Comparison of ENCODE assay signal across 11 cellular contexts in genomic region chr17:55722016-55722706, GRCh38. TPM values are rescaled to one million over a fixed set of nuclear protein-coding genes. Genes with fewer than 3 reads are reported as not detected.
DNase-seq lines count a peak whose midpoint lies in the region; ATAC-seq and TF ChIP-seq lines count a peak whose summit lies in the region.
"Had no signal": no experiment of that assay in that cellular context is flagged by ENCODE, and none has a peak within 500 bp of the region (broad histone marks: within the 10 kb centered on the region; RNA-seq: fewer than 3 reads in every experiment).

No MANE protein-coding gene starts in this region.

- no peak for ATAC-seq in left lobe of liver

- H3K23ac ChIP-seq in mesenchymal stem cell (ENCODE audit: low read length in 2 of 2), result no peak overlapping the region

- H3K27ac ChIP-seq in HUES6 (ENCODE audit: low read depth, low read length) (no peak overlapping the region), duodenal mucosa (ENCODE audit: low read depth, low read length) (no peak overlapping the region), mesenchymal stem cell (ENCODE audit: low read length, poor library complexity, severe bottlenecking) (no peak overlapping the region), suprapubic skin (peak overlapping the region; percentile 72)

- H2BK120ac ChIP-seq in mesenchymal stem cell (ENCODE audit: low read depth, low read length), result no peak overlapping the region

- TF ChIP-seq POLR2A in suprapubic skin (IDR thresholded peaks at IDR 0.05), result no peak

- H3K4me3 ChIP-seq in HUES6 (ENCODE audit: low read depth, low read length) (peak overlapping the region; percentile 39), duodenal mucosa (ENCODE audit: low read depth in 1 of 2, low read length in 2 of 2) (peak overlapping the region; percentile 38 to 48), mesenchymal stem cell (ENCODE audit: insufficient read depth in 1 of 2, low read depth in 1 of 2, low read length in 2 of 2) (peak overlapping the region in 1 of 2 experiments; percentile 72), suprapubic skin (peak overlapping the region; percentile 36)
- H3K4me3 ChIP-seq: mucosa of descending colon had no signal

- H4K91ac ChIP-seq in mesenchymal stem cell (ENCODE audit: low read length), result no peak overlapping the region

- WGBS in mesenchymal stem cell, result 35% methylated on average over 5 of the region's 5 CpGs
- 38% methylated on average over 5 of the region's 5 CpGs for WGBS in suprapubic skin

- no peak overlapping the region for H2BK12ac ChIP-seq in mesenchymal stem cell (ENCODE audit: low read length in 2 of 2)

- no peak overlapping the region for H2AFZ ChIP-seq in mesenchymal stem cell (ENCODE audit: low read depth, low read length)

- H3K79me1 ChIP-seq in mesenchymal stem cell (replicated peaks; ENCODE audit: low read length, poor library complexity, severe bottlenecking), result no peaks in the 10 kb centered on the region

- no peak overlapping the region for H4K8ac ChIP-seq in mesenchymal stem cell (ENCODE audit: low read length)

- no peak overlapping the region for H3K4me2 ChIP-seq in mesenchymal stem cell (ENCODE audit: low read length, poor library complexity, severe bottlenecking)

- H2BK15ac ChIP-seq in mesenchymal stem cell (ENCODE audit: low read depth, poor library complexity, severe bottlenecking), result no peak overlapping the region

- H3K4me1 ChIP-seq in HUES6 (ENCODE audit: control insufficient read depth, insufficient read depth, low read length) (peaks cover 32% of the 10 kb centered on the region), duodenal mucosa (ENCODE audit: control insufficient read depth in 1 of 2, insufficient read depth in 2 of 2, low read length in 2 of 2) (no peaks in the 10 kb centered on the region), mesenchymal stem cell (ENCODE audit: control insufficient read depth, insufficient read depth, low read depth, low read length) (no peaks in the 10 kb centered on the region), suprapubic skin (peaks cover 44% of the 10 kb centered on the region)

- H3K9me3 ChIP-seq in HUES6 (ENCODE audit: control insufficient read depth, insufficient read depth, low read depth, low read length), result no peaks in the 10 kb centered on the region
- no peaks in the 10 kb centered on the region for H3K9me3 ChIP-seq in duodenal mucosa (ENCODE audit: control insufficient read depth in 1 of 2, low read length in 2 of 2)
- no peaks in the 10 kb centered on the region for H3K9me3 ChIP-seq in mesenchymal stem cell (ENCODE audit: control insufficient read depth, low read length)
- no peaks in the 10 kb centered on the region for H3K9me3 ChIP-seq in suprapubic skin
- H3K9me3 ChIP-seq: mucosa of descending colon had no signal

- H3K18ac ChIP-seq in mesenchymal stem cell (ENCODE audit: low read depth in 1 of 2, low read length in 2 of 2), result peak overlapping the region in 1 of 2 experiments; percentile 77

- no peak overlapping the region for H2AK5ac ChIP-seq in mesenchymal stem cell (ENCODE audit: low read length, severe bottlenecking)

- peak overlapping the region; percentile 22 for H3K9ac ChIP-seq in HUES6 (ENCODE audit: low read length)
- peak overlapping the region; percentile 3 to 7 for H3K9ac ChIP-seq in duodenal mucosa (ENCODE audit: low read depth in 1 of 2, low read length in 2 of 2)
- H3K9ac ChIP-seq in mesenchymal stem cell (ENCODE audit: low read length), result peak overlapping the region; percentile 85

- no peak overlapping the region for H3K4ac ChIP-seq in mesenchymal stem cell (ENCODE audit: low read depth in 1 of 2, low read length in 2 of 2)

- no peak for TF ChIP-seq EP300 in suprapubic skin (IDR thresholded peaks at IDR 0.05)

- TF ChIP-seq CTCF in suprapubic skin (IDR thresholded peaks at IDR 0.05), result no peak

- H2BK5ac ChIP-seq in mesenchymal stem cell (ENCODE audit: low read depth, low read length, poor library complexity, severe bottlenecking), result no peak overlapping the region

- peak; percentile 39 for DNase-seq in mesenchymal stem cell
- no peak for DNase-seq in suprapubic skin (ENCODE audit: low spot score in 2 of 2)
- DNase-seq in HuH-7.5 (ENCODE audit: low spot score), result no peak
- DNase-seq in activated CD4-positive, alpha-beta T cell treated with anti-CD3 and anti-CD28 coated beads, Interleukin-2, amount 50 U/mL, for 48 hours, result no peak
- no peak for DNase-seq in A172 (ENCODE audit: low spot score)
- DNase-seq in left lobe of liver (ENCODE audit: low spot score), result no peak
- DNase-seq: activated CD4-positive, CD25-positive, alpha-beta regulatory T cell; NCI-H1930 had no signal

- no peak overlapping the region for H3K14ac ChIP-seq in mesenchymal stem cell (ENCODE audit: low read length in 2 of 2)

- H3K36me3 ChIP-seq in HUES6 (ENCODE audit: control insufficient read depth, insufficient read depth, low read length), result no peaks in the 10 kb centered on the region
- no peaks in the 10 kb centered on the region for H3K36me3 ChIP-seq in duodenal mucosa (ENCODE audit: control insufficient read depth in 1 of 2, insufficient read depth in 2 of 2, low read length in 2 of 2)
- no peaks in the 10 kb centered on the region for H3K36me3 ChIP-seq in mesenchymal stem cell (ENCODE audit: control insufficient read depth in 1 of 2, insufficient read depth in 2 of 2, low read depth in 1 of 2, low read length in 2 of 2)
- H3K36me3 ChIP-seq in suprapubic skin, result no peaks in the 10 kb centered on the region

- no peaks in the 10 kb centered on the region for H3K27me3 ChIP-seq in HUES6 (ENCODE audit: control insufficient read depth, insufficient read depth, low read length)
- peaks cover 8 to 18% of the 10 kb centered on the region in 2 donors for H3K27me3 ChIP-seq in duodenal mucosa (ENCODE audit: control insufficient read depth in 1 of 2, insufficient read depth in 2 of 2, low read length in 2 of 2)
- H3K27me3 ChIP-seq in mesenchymal stem cell (ENCODE audit: control insufficient read depth in 1 of 2, insufficient read depth in 1 of 2, low read length in 2 of 2), result peaks cover 0 to 50% of the 10 kb centered on the region in 2 experiments
- no peaks in the 10 kb centered on the region for H3K27me3 ChIP-seq in suprapubic skin

RNA-seq across cellular contexts. Expression of gene TMEM100, which starts 0.5 kb away (rescaled TPM):
- 151 TPM for polyA plus RNA-seq in mesenchymal stem cell (2013, experiment 1 of 2)
- polyA plus RNA-seq in mesenchymal stem cell (2013, experiment 2 of 2), result 182 TPM
- total RNA-seq in suprapubic skin, result 1 to 10 TPM; 1.7 to 2.9 (median 2.4) TPM
- total RNA-seq in A172 (2014; rRNA removed; shearing (Covaris generic)), result not detected in 2 replicates
- total RNA-seq in left lobe of liver, result 7.0 TPM

RNA-seq across cellular contexts. Expression of gene PCTP, which starts 28.7 kb away (rescaled TPM):
- polyA plus RNA-seq in mesenchymal stem cell (2013, experiment 1 of 2), result 37.2 TPM
- 37.5 TPM for polyA plus RNA-seq in mesenchymal stem cell (2013, experiment 2 of 2)
- total RNA-seq in suprapubic skin (10 to 100 TPM in 3 of 4 donors, 1 to 10 TPM in 1; 6.4 to 17.4 (median 11.2) TPM), left lobe of liver (74.1 TPM)
- total RNA-seq in A172 (2014; rRNA removed; shearing (Covaris generic)), result 16.6 and 21.1 TPM in 2 replicates

Comparison
In these comparisons a context has a peak if more than half of its experiments do, and no peak if none do; other contexts are left out.
1. H3K9ac ChIP-seq: peak in every context shown above with its lines; median percentile 85 in mesenchymal stem cell; 22 in HUES6; 5 in duodenal mucosa.